Comparison of ENCODE assay signal across 14 cellular contexts in the genomic region with DNA sequence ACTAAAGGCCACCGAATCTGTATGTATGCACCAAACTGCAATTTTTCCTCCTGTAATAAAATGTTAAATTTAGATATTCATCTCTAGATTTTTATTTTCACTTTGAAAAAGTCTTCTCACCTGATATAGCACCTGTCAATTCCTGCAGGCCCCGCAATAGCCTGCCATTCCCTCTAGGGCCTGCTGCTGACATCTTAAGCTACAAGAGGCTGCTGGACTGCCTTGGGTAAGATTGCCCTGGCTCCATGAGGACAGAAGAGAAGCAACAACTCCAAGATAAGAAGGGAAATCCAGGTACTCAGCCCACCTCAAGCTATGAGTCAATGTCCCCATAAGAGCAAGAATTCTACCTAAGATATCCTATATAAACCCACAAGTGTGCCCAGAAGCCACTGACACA.
DNase-seq lines count a peak whose midpoint lies in the region; ATAC-seq, FAIRE-seq and TF ChIP-seq lines count a peak whose summit lies in the region.
"Had no signal": no experiment of that assay in that cellular context is flagged by ENCODE, and none has a peak within 500 bp of the region (broad histone marks: within the 10 kb centered on the region; RNA-seq: fewer than 3 reads in every experiment).

No MANE protein-coding gene starts in this region.

- H3K4me3 Mint-ChIP-seq in neural progenitor cell, result no peak overlapping the region
- H3K4me3 Mint-ChIP-seq: brain had no signal

- FAIRE-seq in RCC 7860 (lab: Jason Lieb, UNC), result no peak

- peaks cover 60% of the 10 kb centered on the region for H3K9me3 Mint-ChIP-seq in neural progenitor cell

- TF ChIP-seq CTCF in neural progenitor cell (IDR thresholded peaks at IDR 0.05), result peak; percentile 15
- no peak for TF ChIP-seq CTCF in body of pancreas (IDR thresholded peaks at IDR 0.05)

- no peak overlapping the region for H3K27ac Mint-ChIP-seq in neural progenitor cell
- H3K27ac Mint-ChIP-seq: brain had no signal

- no peaks in the 10 kb centered on the region for H4K20me1 ChIP-seq in Karpas-422 (ENCODE audit: insufficient read depth, low read depth, low read length)
- H4K20me1 ChIP-seq in neural progenitor cell (ENCODE audit: low read depth), result peaks cover 15% of the 10 kb centered on the region

- TF ChIP-seq POLR2A in body of pancreas (IDR thresholded peaks at IDR 0.05), result no peak

- peak overlapping the region; percentile 44 for H2AFZ ChIP-seq in Karpas-422 (ENCODE audit: low read length)
- H2AFZ ChIP-seq in neural progenitor cell (replicated peaks), result no peak overlapping the region

- 89 to 92% methylated on average over 2 of the region's 2 CpGs for WGBS in body of pancreas, 2 donors

- peak; percentile 15 for ATAC-seq in HG02623 (IDR thresholded peaks at IDR 0.05; ENCODE audit: unreplicated experiment)
- no peak for ATAC-seq in body of pancreas

- H3K27me3 ChIP-seq in Karpas-422 (ENCODE audit: low read length) (no peaks in the 10 kb centered on the region), neural progenitor cell (no peaks in the 10 kb centered on the region), body of pancreas (no peaks in the 10 kb centered on the region)
- H3K27me3 ChIP-seq: pancreas, SJSA1 had no signal

- peak overlapping the region; percentile 44; the same call in 1 of the 2 replicates for H3K4me3 ChIP-seq in Karpas-422 (ENCODE audit: low read length)
- peak overlapping the region; percentile 24 for H3K4me3 ChIP-seq in neural progenitor cell
- H3K4me3 ChIP-seq in body of pancreas, result no peak overlapping the region
- H3K4me3 ChIP-seq: SJSA1, tibial nerve had no signal

- H3K27ac ChIP-seq in Karpas-422 (ENCODE audit: low read length) (peak overlapping the region; percentile 94), neural progenitor cell (no peak overlapping the region), body of pancreas (no peak overlapping the region)
- H3K27ac ChIP-seq: SJSA1 had no signal

- no peaks in the 10 kb centered on the region for H3K4me1 Mint-ChIP-seq in neural progenitor cell
- H3K4me1 Mint-ChIP-seq: brain had no signal

- H3K79me2 ChIP-seq in Karpas-422 (ENCODE audit: low read length) (no peaks in the 10 kb centered on the region), neural progenitor cell (ENCODE audit: low read depth) (peaks cover 74% of the 10 kb centered on the region)

- H3K27me3 Mint-ChIP-seq in neural progenitor cell (ENCODE audit: insufficient read depth, low read depth), result peaks cover 3% of the 10 kb centered on the region
- H3K27me3 Mint-ChIP-seq: brain had no signal

- H3K4me2 ChIP-seq in Karpas-422 (ENCODE audit: low read depth, low read length, poor library complexity, severe bottlenecking) (peak overlapping the region; percentile 66), neural progenitor cell (peak overlapping the region; percentile 58)

- intact Hi-C loops in body of pancreas (cut with DNase I), result no loop called here

- H3K9me2 ChIP-seq in Karpas-422 (replicated peaks; ENCODE audit: insufficient read depth, low read length), result no peaks in the 10 kb centered on the region

- H3F3A ChIP-seq in neural progenitor cell (ENCODE audit: low read depth), result no peaks in the 10 kb centered on the region

- no peaks in the 10 kb centered on the region for H3K36me3 ChIP-seq in Karpas-422 (ENCODE audit: insufficient read depth, low read length)
- peaks cover 18% of the 10 kb centered on the region for H3K36me3 ChIP-seq in neural progenitor cell
- no peaks in the 10 kb centered on the region for H3K36me3 ChIP-seq in body of pancreas (replicated peaks in 1 of 2; ENCODE audit: insufficient read depth in 1 of 2, low read depth in 2 of 2)
- H3K36me3 ChIP-seq: pancreas, SJSA1, tibial nerve had no signal

- H3K36me3 Mint-ChIP-seq in neural progenitor cell, result peaks cover 64% of the 10 kb centered on the region

- peak overlapping the region; percentile 54 for H3K9ac ChIP-seq in Karpas-422 (ENCODE audit: low read length)
- H3K9ac ChIP-seq in neural progenitor cell, result no peak overlapping the region

- DNase-seq in DMS53 (lab: John Stamatoyannopoulos, UW) (peak; percentile 64), DMS53 treated with DMSO at 0.1 percent for 48 hours (lab: John Stamatoyannopoulos, UW; ENCODE audit: unreplicated experiment) (no peak), Karpas-422 (peak; percentile 70), neural progenitor cell (ENCODE audit: low spot score) (no peak), body of pancreas (no peak), RCC 7860 (ENCODE audit: low spot score) (no peak)
- no peak for DNase-seq in activated naive CD4-positive, alpha-beta T cell treated with anti-CD3 and anti-CD28 coated beads, Interleukin-2, amount 50 U/mL, for 16 hours
- DNase-seq: 8988T; activated CD8-positive, alpha-beta memory T cell treated with anti-CD3 and anti-CD28 coated beads, Interleukin-2, amount 50 U/mL, for 48 hours had no signal

- H3K4me1 ChIP-seq in Karpas-422 (ENCODE audit: low read length), result peaks cover 43% of the 10 kb centered on the region
- H3K4me1 ChIP-seq in neural progenitor cell, result peaks cover 18% of the 10 kb centered on the region
- peaks cover 4% of the 10 kb centered on the region for H3K4me1 ChIP-seq in body of pancreas
- H3K4me1 ChIP-seq: SJSA1, tibial nerve had no signal

- H3K9me3 ChIP-seq in Karpas-422 (ENCODE audit: low read length) (no peaks in the 10 kb centered on the region), neural progenitor cell (ENCODE audit: low read depth) (no peaks in the 10 kb centered on the region), body of pancreas (no peaks in the 10 kb centered on the region)
- H3K9me3 ChIP-seq: pancreas, SJSA1, tibial nerve had no signal

Comparison
In these comparisons a context has a peak if more than half of its experiments do, and no peak if none do; other contexts are left out.
1. DNase-seq: peak in DMS53 (single experiment) and Karpas-422 (single experiment); none in DMS53 treated with DMSO at 0.1 percent for 48 hours (single experiment), neural progenitor cell (single experiment), body of pancreas (0 of 4), RCC 7860 (single experiment) and activated naive CD4-positive, alpha-beta T cell treated with anti-CD3 and anti-CD28 coated beads, Interleukin-2, amount 50 U/mL, for 16 hours (single experiment).
2. H3K4me3 ChIP-seq: peak in Karpas-422 (single experiment) and neural progenitor cell (single experiment); none in body of pancreas (0 of 2).